Comparison of ENCODE assay signal across 23 cellular contexts in genomic region chr10:75029874-75030273, GRCh38.
DNase-seq lines count a peak whose midpoint lies in the region; ATAC-seq and TF ChIP-seq lines count a peak whose summit lies in the region.
"Had no signal": no experiment of that assay in that cellular context is flagged by ENCODE, and none has a peak within 500 bp of the region (broad histone marks: within the 10 kb centered on the region; RNA-seq: fewer than 3 reads in every experiment).

No MANE protein-coding gene starts in this region.

- H2AFZ ChIP-seq in mesenchymal stem cell (ENCODE audit: low read depth, low read length): no peak overlapping the region
- H2AFZ ChIP-seq in PC-3 (ENCODE audit: low read length): no peak overlapping the region

- H3K27ac Mint-ChIP-seq in stimulated activated effector memory CD8-positive, alpha-beta T cell treated with anti-CD3 and anti-CD28 coated beads, Interleukin-12 subunit alpha, Interleukin-12 subunit beta, amount 100 ng/mL, for 72 hours: peak overlapping the region; percentile 6
- H3K27ac Mint-ChIP-seq: activated CD4-positive, alpha-beta memory T cell treated with anti-CD3 and anti-CD28 coated beads for 36 hours; activated naive CD4-positive, alpha-beta T cell treated with anti-CD3 and anti-CD28 coated beads for 36 hours; IgD-negative memory B cell; stimulated activated memory B cell treated with anti-CD40 and anti-IgM and Interleukin-4, amounts not matched to agents 10 μg/mL and 1 μg/mL and 100 μg/mL, for 72 hours had no signal

- no TSS peak for BruUV-seq in PC-3 (replicated peaks; lab: Mats Ljungman, UMichigan)

- peaks cover 13% of the 10 kb centered on the region for H3K4me1 Mint-ChIP-seq in stimulated activated effector memory CD8-positive, alpha-beta T cell treated with anti-CD3 and anti-CD28 coated beads, Interleukin-12 subunit alpha, Interleukin-12 subunit beta, amount 100 ng/mL, for 72 hours

- no peak overlapping the region for H2AK5ac ChIP-seq in mesenchymal stem cell (ENCODE audit: low read length, severe bottlenecking)

- H3K4me1 ChIP-seq in mesenchymal stem cell (ENCODE audit: control insufficient read depth, insufficient read depth, low read depth, low read length) (no peaks in the 10 kb centered on the region), PC-3 (ENCODE audit: insufficient read depth, low read length) (peaks cover 8% of the 10 kb centered on the region)
- H3K4me1 ChIP-seq: foreskin keratinocyte had no signal

- no peak overlapping the region for H2BK12ac ChIP-seq in mesenchymal stem cell (ENCODE audit: low read length in 2 of 2)

- H4K8ac ChIP-seq in mesenchymal stem cell (ENCODE audit: low read length): no peak overlapping the region

- TF ChIP-seq CTCF in fibroblast of pulmonary artery (IDR thresholded peaks at IDR 0.05; ENCODE audit: low read length, missing control alignments): no peak
- no peak for TF ChIP-seq CTCF in PC-3 (conservative IDR thresholded peaks at IDR 0.05; ENCODE audit: low read depth, low read length)
- TF ChIP-seq CTCF in omental fat pad (IDR thresholded peaks at IDR 0.05): no peak

- H3K9me3 ChIP-seq in mesenchymal stem cell (ENCODE audit: control insufficient read depth, low read length): no peaks in the 10 kb centered on the region
- no peaks in the 10 kb centered on the region for H3K9me3 ChIP-seq in PC-3 (ENCODE audit: low read length)

- H3K79me2 ChIP-seq in PC-3 (ENCODE audit: low read length): no peaks in the 10 kb centered on the region

- H3K9me2 ChIP-seq in PC-3 (replicated peaks; ENCODE audit: low read length): no peaks in the 10 kb centered on the region

- no peak overlapping the region for H3K4me3 ChIP-seq in fibroblast of pulmonary artery (replicated peaks; ENCODE audit: low read depth, low read length)
- no peak overlapping the region for H3K4me3 ChIP-seq in mesenchymal stem cell (ENCODE audit: insufficient read depth in 1 of 2, low read depth in 1 of 2, low read length in 2 of 2)
- no peak overlapping the region for H3K4me3 ChIP-seq in PC-3 (ENCODE audit: low read length)

- H3K4me3 Mint-ChIP-seq in stimulated activated effector memory CD8-positive, alpha-beta T cell treated with anti-CD3 and anti-CD28 coated beads, Interleukin-12 subunit alpha, Interleukin-12 subunit beta, amount 100 ng/mL, for 72 hours: no peak overlapping the region
- H3K4me3 Mint-ChIP-seq: activated CD4-positive, alpha-beta memory T cell treated with anti-CD3 and anti-CD28 coated beads for 36 hours; activated naive CD4-positive, alpha-beta T cell treated with anti-CD3 and anti-CD28 coated beads for 36 hours; IgD-negative memory B cell; stimulated activated memory B cell treated with anti-CD40 and anti-IgM and Interleukin-4, amounts not matched to agents 10 μg/mL and 1 μg/mL and 100 μg/mL, for 72 hours had no signal

- H3K4me2 ChIP-seq in mesenchymal stem cell (ENCODE audit: low read length, poor library complexity, severe bottlenecking): no peak overlapping the region
- H3K4me2 ChIP-seq in PC-3 (ENCODE audit: low read length): no peak overlapping the region

- H3K9ac ChIP-seq in mesenchymal stem cell (ENCODE audit: low read length): no peak overlapping the region
- no peak overlapping the region for H3K9ac ChIP-seq in PC-3 (ENCODE audit: low read length)

- CTCF ChIA-PET in PC-3 (lab: Charles Lee): no interaction called here

- DNase-seq in NCI-H2171 treated with DMSO at 0.1 percent for 48 hours (lab: John Stamatoyannopoulos, UW) (peak; percentile 77), fibroblast of pulmonary artery (ENCODE audit: low read depth) (peak; percentile 64), mesenchymal stem cell (peak; percentile 82), PC-3 (no peak), omental fat pad (ENCODE audit: low spot score) (no peak)
- no peak for DNase-seq in stimulated activated effector memory CD8-positive, alpha-beta T cell treated with anti-CD3 and anti-CD28 coated beads, Interleukin-12 subunit alpha, Interleukin-12 subunit beta, amount 100 ng/mL, for 72 hours (ENCODE audit: low spot score in 2 of 2)
- DNase-seq: activated CD4-positive, alpha-beta memory T cell treated with anti-CD3 and anti-CD28 coated beads for 36 hours; activated CD4-positive, CD25-positive, alpha-beta regulatory T cell; activated naive CD4-positive, alpha-beta T cell treated with anti-CD3 and anti-CD28 coated beads for 36 hours; dermis blood vessel endothelial cell; DMS153; foreskin keratinocyte; H7; mesendoderm; naive thymus-derived CD8-positive, alpha-beta T cell; NCI-H1105 treated with DMSO at 0.1 percent for 48 hours; NCI-H526 treated with DMSO at 0.1 percent for 48 hours; T-helper 9 cell had no signal

- no peak overlapping the region for H2BK120ac ChIP-seq in mesenchymal stem cell (ENCODE audit: low read depth, low read length)

- H3K9me3 Mint-ChIP-seq in stimulated activated effector memory CD8-positive, alpha-beta T cell treated with anti-CD3 and anti-CD28 coated beads, Interleukin-12 subunit alpha, Interleukin-12 subunit beta, amount 100 ng/mL, for 72 hours: no peaks in the 10 kb centered on the region
- H3K9me3 Mint-ChIP-seq: activated CD4-positive, alpha-beta memory T cell treated with anti-CD3 and anti-CD28 coated beads for 36 hours; activated naive CD4-positive, alpha-beta T cell treated with anti-CD3 and anti-CD28 coated beads for 36 hours; IgD-negative memory B cell; naive thymus-derived CD8-positive, alpha-beta T cell; stimulated activated memory B cell treated with anti-CD40 and anti-IgM and Interleukin-4, amounts not matched to agents 10 μg/mL and 1 μg/mL and 100 μg/mL, for 72 hours had no signal

- H3K27me3 ChIP-seq in mesenchymal stem cell (ENCODE audit: control insufficient read depth in 1 of 2, insufficient read depth in 1 of 2, low read length in 2 of 2): no peaks in the 10 kb centered on the region
- H3K27me3 ChIP-seq in PC-3 (ENCODE audit: low read length): no peaks in the 10 kb centered on the region
- H3K27me3 ChIP-seq: foreskin keratinocyte had no signal

- H3K23ac ChIP-seq in mesenchymal stem cell (ENCODE audit: low read length in 2 of 2): no peak overlapping the region

- H4K20me1 ChIP-seq in PC-3 (ENCODE audit: low read length): no peaks in the 10 kb centered on the region

- H3K14ac ChIP-seq in mesenchymal stem cell (ENCODE audit: low read length in 2 of 2): no peak overlapping the region

- H3K36me3 ChIP-seq in mesenchymal stem cell (ENCODE audit: control insufficient read depth in 1 of 2, insufficient read depth in 2 of 2, low read depth in 1 of 2, low read length in 2 of 2) (peaks cover 25 to 61% of the 10 kb centered on the region in 2 experiments), PC-3 (ENCODE audit: low read depth, low read length) (peaks cover 55% of the 10 kb centered on the region)

- POLR2A ChIA-PET in PC-3 (lab: Charles Lee; ENCODE audit: unreplicated experiment): interaction anchor here (0.5 kb wide), 1 partner anchor 185 kb away, joined by 6 read pairs; no protein-coding TSS in a partner anchor

- no peak for ATAC-seq in stimulated activated effector memory CD8-positive, alpha-beta T cell treated with anti-CD3 and anti-CD28 coated beads, Interleukin-12 subunit alpha, Interleukin-12 subunit beta, amount 100 ng/mL, for 72 hours
- ATAC-seq in GM19035 (IDR thresholded peaks at IDR 0.05; ENCODE audit: unreplicated experiment) (no peak), PC-3 (no peak), omental fat pad (ENCODE audit: low FRiP score) (no peak), HG02840 (IDR thresholded peaks at IDR 0.05; ENCODE audit: low FRiP score, unreplicated experiment) (no peak)
- ATAC-seq: foreskin keratinocyte; naive thymus-derived CD8-positive, alpha-beta T cell; stimulated activated memory B cell treated with anti-CD40 and anti-IgM and Interleukin-4, amounts not matched to agents 10 μg/mL and 1 μg/mL and 100 μg/mL, for 72 hours had no signal

- no peak overlapping the region for H3K18ac ChIP-seq in mesenchymal stem cell (ENCODE audit: low read depth in 1 of 2, low read length in 2 of 2)

- WGBS in mesenchymal stem cell: 79% methylated on average over 13 of the region's 13 CpGs

- no peaks in the 10 kb centered on the region for H3F3A ChIP-seq in PC-3 (ENCODE audit: low read length, unreplicated experiment)

- no peaks in the 10 kb centered on the region for H3K79me1 ChIP-seq in mesenchymal stem cell (replicated peaks; ENCODE audit: low read length, poor library complexity, severe bottlenecking)

- H3K27ac ChIP-seq in mesenchymal stem cell (ENCODE audit: low read length, poor library complexity, severe bottlenecking) (no peak overlapping the region), PC-3 (ENCODE audit: low read length) (no peak overlapping the region)
- H3K27ac ChIP-seq: foreskin keratinocyte, RWPE1 had no signal

- no peak overlapping the region for H2BK15ac ChIP-seq in mesenchymal stem cell (ENCODE audit: low read depth, poor library complexity, severe bottlenecking)

- H3K4ac ChIP-seq in mesenchymal stem cell (ENCODE audit: low read depth in 1 of 2, low read length in 2 of 2): no peak overlapping the region

- intact Hi-C loops in PC-3 (cut with micrococcal nuclease): no loop called here

- no peak overlapping the region for H2BK5ac ChIP-seq in mesenchymal stem cell (ENCODE audit: low read depth, low read length, poor library complexity, severe bottlenecking)

- no peak overlapping the region for H4K91ac ChIP-seq in mesenchymal stem cell (ENCODE audit: low read length)

- H3K36me3 Mint-ChIP-seq in stimulated activated effector memory CD8-positive, alpha-beta T cell treated with anti-CD3 and anti-CD28 coated beads, Interleukin-12 subunit alpha, Interleukin-12 subunit beta, amount 100 ng/mL, for 72 hours: peaks cover 51% of the 10 kb centered on the region

Comparison
In these comparisons a context has a peak if more than half of its experiments do, and no peak if none do; other contexts are left out.
1. DNase-seq: peak in NCI-H2171 treated with DMSO at 0.1 percent for 48 hours (single experiment), fibroblast of pulmonary artery (single experiment) and mesenchymal stem cell (single experiment); none in stimulated activated effector memory CD8-positive, alpha-beta T cell treated with anti-CD3 and anti-CD28 coated beads, Interleukin-12 subunit alpha, Interleukin-12 subunit beta, amount 100 ng/mL, for 72 hours (0 of 2), PC-3 (single experiment) and omental fat pad (single experiment).